In the genomic region with DNA sequence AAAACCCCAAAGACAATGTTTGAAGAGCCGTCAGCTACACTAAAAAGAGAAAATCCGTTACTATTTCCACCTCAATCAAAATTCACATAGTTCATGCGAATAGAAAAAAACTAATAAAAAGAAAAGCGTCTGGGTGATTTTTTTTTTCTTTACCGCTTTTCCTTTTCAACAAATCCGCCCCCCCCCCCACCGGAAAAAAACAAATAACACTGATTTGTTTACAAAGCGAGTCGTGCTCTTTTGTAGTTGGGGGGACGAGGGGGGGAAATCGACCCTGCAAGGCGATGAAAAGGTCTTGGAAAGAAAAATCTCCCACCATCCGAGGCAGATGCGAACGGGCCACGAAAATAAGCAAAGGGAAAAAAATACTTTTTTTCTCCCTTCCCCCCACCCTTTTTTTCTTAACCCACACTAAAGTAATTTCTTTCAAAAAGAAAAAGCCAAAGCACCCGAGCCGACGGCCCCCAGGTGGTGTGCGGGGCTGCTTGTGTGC, we compare ENCODE assay signal across 8 cellular contexts. TPM values are rescaled to one million over a fixed set of nuclear protein-coding genes. Genes with fewer than 3 reads are reported as not detected.
DNase-seq lines count a peak whose midpoint lies in the region; ATAC-seq and TF ChIP-seq lines count a peak whose summit lies in the region.

No MANE protein-coding gene starts in this region.

- no peak for ATAC-seq in GM23338
- no peak for ATAC-seq in SK-N-SH treated with all-trans-retinoic acid at 6 μM for 48 hours
- no peak for ATAC-seq in GM21423 (IDR thresholded peaks at IDR 0.05; ENCODE audit: unreplicated experiment)
- ATAC-seq in sciatic nerve = no peak

- H3F3A ChIP-seq in GM23338 (replicated peaks; ENCODE audit: low read depth) = peaks cover 8% of the 10 kb centered on the region; the same call in 1 of the 2 replicates

- peak overlapping the region; percentile 94 for H3K27ac ChIP-seq in GM23338 (ENCODE audit: low read depth)

- peaks cover 25% of the 10 kb centered on the region for H3K27me3 Mint-ChIP-seq in GM23338 (ENCODE audit: insufficient read depth, low read depth, poor library complexity)

- peaks cover 63% of the 10 kb centered on the region for H3K27me3 ChIP-seq in GM23338 (ENCODE audit: insufficient read depth)

- H3K4me1 ChIP-seq in GM23338 (ENCODE audit: insufficient read depth) = peaks cover 13% of the 10 kb centered on the region

- no peaks in the 10 kb centered on the region for H3K36me3 Mint-ChIP-seq in GM23338 (ENCODE audit: low read depth)

- H3K9me2 ChIP-seq in GM23338 (ENCODE audit: insufficient read depth) = no peaks in the 10 kb centered on the region

- H3K4me3 ChIP-seq in GM23338 = peak overlapping the region; percentile 90
- peak overlapping the region; percentile 72 for H3K4me3 ChIP-seq in fibroblast of villous mesenchyme (ENCODE audit: low read depth, low read length)
- H3K4me3 ChIP-seq in retinal pigment epithelial cell (ENCODE audit: low read length) = peak overlapping the region; percentile 81

- H3K27ac Mint-ChIP-seq in GM23338 = no peak overlapping the region

- H3K4me1 Mint-ChIP-seq in GM23338 = peaks cover 10% of the 10 kb centered on the region

- H3K4me3 Mint-ChIP-seq in GM23338 = peak overlapping the region; percentile 97

- H3K9me3 Mint-ChIP-seq in GM23338 = no peaks in the 10 kb centered on the region

- DNase-seq in GM23338 (ENCODE audit: low spot score) (no peak), fibroblast of villous mesenchyme (ENCODE audit: low read depth) (no peak), retinal pigment epithelial cell (ENCODE audit: low read depth) (no peak), hippocampal formation (lab: John Stamatoyannopoulos, UW) (no peak), NCI-H1436 treated with DMSO at 0.1 percent for 48 hours (lab: John Stamatoyannopoulos, UW) (no peak), sciatic nerve (ENCODE audit: low spot score) (no peak)

- peaks cover 13% of the 10 kb centered on the region; the same call in 1 of the 2 replicates for H4K20me1 ChIP-seq in GM23338 (replicated peaks; ENCODE audit: insufficient read depth)

- peaks cover 15% of the 10 kb centered on the region for H3K79me2 ChIP-seq in GM23338 (replicated peaks; ENCODE audit: insufficient read depth)

- intact Hi-C loops in sciatic nerve (cut with DNase I) = no loop called here

- peak overlapping the region; percentile 90 for H3K4me2 ChIP-seq in GM23338

- no peaks in the 10 kb centered on the region for H3K36me3 ChIP-seq in GM23338 (ENCODE audit: insufficient read depth)

- H2AFZ ChIP-seq in GM23338 = peak overlapping the region; percentile 93

- no peak for TF ChIP-seq CTCF in GM23338 (conservative IDR thresholded peaks at IDR 0.05; ENCODE audit: low read depth in 2 of 2)
- no peak for TF ChIP-seq CTCF in fibroblast of villous mesenchyme (IDR thresholded peaks at IDR 0.05; ENCODE audit: insufficient read depth, low read depth, low read length)
- TF ChIP-seq CTCF in retinal pigment epithelial cell (conservative IDR thresholded peaks at IDR 0.05; ENCODE audit: low read depth, low read length) = no peak

TF ChIP-seq in GM23338, 12 proteins besides CTCF, POLR2A, EP300 and RAD21 (continues in another document):
- no peak for TF ChIP-seq NANOG (IDR thresholded peaks at IDR 0.05; ENCODE audit: borderline replicate concordance)

TF ChIP-seq in SK-N-SH treated with all-trans-retinoic acid at 6 μM for 48 hours, 23 proteins besides CTCF, POLR2A, EP300 and RAD21:
- TF ChIP-seq ZNF70 (CRISPR knock-in tag; IDR thresholded peaks at IDR 0.05) = no peak
- TF ChIP-seq ZC3H10 (CRISPR knock-in tag; IDR thresholded peaks at IDR 0.05) = no peak
- no peak for TF ChIP-seq BACH2 (CRISPR knock-in tag; IDR thresholded peaks at IDR 0.05; ENCODE audit: borderline replicate concordance)
- TF ChIP-seq ESRRG (CRISPR knock-in tag; IDR thresholded peaks at IDR 0.05) = no peak
- no peak for TF ChIP-seq ZFP30 (CRISPR knock-in tag; IDR thresholded peaks at IDR 0.05)
- TF ChIP-seq, protein P1, sequence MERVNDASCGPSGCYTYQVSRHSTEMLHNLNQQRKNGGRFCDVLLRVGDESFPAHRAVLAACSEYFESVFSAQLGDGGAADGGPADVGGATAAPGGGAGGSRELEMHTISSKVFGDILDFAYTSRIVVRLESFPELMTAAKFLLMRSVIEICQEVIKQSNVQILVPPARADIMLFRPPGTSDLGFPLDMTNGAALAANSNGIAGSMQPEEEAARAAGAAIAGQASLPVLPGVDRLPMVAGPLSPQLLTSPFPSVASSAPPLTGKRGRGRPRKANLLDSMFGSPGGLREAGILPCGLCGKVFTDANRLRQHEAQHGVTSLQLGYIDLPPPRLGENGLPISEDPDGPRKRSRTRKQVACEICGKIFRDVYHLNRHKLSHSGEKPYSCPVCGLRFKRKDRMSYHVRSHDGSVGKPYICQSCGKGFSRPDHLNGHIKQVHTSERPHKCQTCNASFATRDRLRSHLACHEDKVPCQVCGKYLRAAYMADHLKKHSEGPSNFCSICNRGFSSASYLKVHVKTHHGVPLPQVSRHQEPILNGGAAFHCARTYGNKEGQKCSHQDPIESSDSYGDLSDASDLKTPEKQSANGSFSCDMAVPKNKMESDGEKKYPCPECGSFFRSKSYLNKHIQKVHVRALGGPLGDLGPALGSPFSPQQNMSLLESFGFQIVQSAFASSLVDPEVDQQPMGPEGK (CRISPR knock-in tag; IDR thresholded peaks at IDR 0.05; ENCODE audit: borderline replicate concordance) = peak; percentile 42; the same call in 1 of the 2 replicates
- TF ChIP-seq PPARA (CRISPR knock-in tag; IDR thresholded peaks at IDR 0.05; ENCODE audit: borderline replicate concordance) = no peak

RNA-seq across cellular contexts. Expression of a gene that starts 0.6 kb away (rescaled TPM):
- 9.2 and 10.4 TPM in 2 replicates for total RNA-seq in GM23338 (2014; rRNA removed; shearing (Covaris generic))
- 3.1 and 3.8 TPM in 2 replicates for polyA plus RNA-seq in GM23338 (2016; fragmentation: Nextera tagmentation; extraction: Ambion mirVana)
- total RNA-seq in fibroblast of villous mesenchyme (4.7 and 11.3 TPM in 2 replicates), sciatic nerve (57.1 TPM)
